ENCODE assay signal across 1 cellular context in the genomic region with DNA sequence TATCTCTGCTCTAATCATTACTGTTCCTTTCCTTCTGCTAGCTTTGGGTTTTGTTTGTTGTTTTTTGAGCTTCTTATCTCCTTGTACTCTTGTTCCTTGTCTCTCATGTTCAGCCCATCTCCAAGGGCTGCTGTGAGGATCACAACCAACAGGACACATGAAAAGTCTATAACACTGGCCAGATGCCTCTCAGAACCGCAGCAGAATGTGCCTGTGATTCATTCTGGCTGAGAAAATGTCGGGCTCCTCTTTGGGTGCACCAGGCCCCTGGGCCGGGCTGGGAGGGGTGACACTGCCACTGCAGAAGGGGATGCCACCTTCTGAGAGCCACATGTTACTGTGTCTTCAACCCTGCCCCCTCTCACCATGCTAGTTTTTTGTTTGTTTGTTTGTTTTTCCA.
TF ChIP-seq lines count a peak whose summit lies in the region.

No MANE protein-coding gene starts in this region.

TF ChIP-seq in WTC11, 78 proteins besides CTCF, POLR2A, EP300 and RAD21 (continued from another document):
- TF ChIP-seq, protein P1, sequence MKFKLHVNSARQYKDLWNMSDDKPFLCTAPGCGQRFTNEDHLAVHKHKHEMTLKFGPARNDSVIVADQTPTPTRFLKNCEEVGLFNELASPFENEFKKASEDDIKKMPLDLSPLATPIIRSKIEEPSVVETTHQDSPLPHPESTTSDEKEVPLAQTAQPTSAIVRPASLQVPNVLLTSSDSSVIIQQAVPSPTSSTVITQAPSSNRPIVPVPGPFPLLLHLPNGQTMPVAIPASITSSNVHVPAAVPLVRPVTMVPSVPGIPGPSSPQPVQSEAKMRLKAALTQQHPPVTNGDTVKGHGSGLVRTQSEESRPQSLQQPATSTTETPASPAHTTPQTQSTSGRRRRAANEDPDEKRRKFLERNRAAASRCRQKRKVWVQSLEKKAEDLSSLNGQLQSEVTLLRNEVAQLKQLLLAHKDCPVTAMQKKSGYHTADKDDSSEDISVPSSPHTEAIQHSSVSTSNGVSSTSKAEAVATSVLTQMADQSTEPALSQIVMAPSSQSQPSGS (CRISPR knock-in tag; IDR thresholded peaks at IDR 0.05; ENCODE audit: borderline replicate concordance, low read depth) = no peak
- TF ChIP-seq FOXP1 (CRISPR knock-in tag; IDR thresholded peaks at IDR 0.05; ENCODE audit: borderline replicate concordance) (no peak), NFYB (CRISPR knock-in tag; conservative IDR thresholded peaks at IDR 0.05; ENCODE audit: low read depth) (no peak)
